In the genomic region with DNA sequence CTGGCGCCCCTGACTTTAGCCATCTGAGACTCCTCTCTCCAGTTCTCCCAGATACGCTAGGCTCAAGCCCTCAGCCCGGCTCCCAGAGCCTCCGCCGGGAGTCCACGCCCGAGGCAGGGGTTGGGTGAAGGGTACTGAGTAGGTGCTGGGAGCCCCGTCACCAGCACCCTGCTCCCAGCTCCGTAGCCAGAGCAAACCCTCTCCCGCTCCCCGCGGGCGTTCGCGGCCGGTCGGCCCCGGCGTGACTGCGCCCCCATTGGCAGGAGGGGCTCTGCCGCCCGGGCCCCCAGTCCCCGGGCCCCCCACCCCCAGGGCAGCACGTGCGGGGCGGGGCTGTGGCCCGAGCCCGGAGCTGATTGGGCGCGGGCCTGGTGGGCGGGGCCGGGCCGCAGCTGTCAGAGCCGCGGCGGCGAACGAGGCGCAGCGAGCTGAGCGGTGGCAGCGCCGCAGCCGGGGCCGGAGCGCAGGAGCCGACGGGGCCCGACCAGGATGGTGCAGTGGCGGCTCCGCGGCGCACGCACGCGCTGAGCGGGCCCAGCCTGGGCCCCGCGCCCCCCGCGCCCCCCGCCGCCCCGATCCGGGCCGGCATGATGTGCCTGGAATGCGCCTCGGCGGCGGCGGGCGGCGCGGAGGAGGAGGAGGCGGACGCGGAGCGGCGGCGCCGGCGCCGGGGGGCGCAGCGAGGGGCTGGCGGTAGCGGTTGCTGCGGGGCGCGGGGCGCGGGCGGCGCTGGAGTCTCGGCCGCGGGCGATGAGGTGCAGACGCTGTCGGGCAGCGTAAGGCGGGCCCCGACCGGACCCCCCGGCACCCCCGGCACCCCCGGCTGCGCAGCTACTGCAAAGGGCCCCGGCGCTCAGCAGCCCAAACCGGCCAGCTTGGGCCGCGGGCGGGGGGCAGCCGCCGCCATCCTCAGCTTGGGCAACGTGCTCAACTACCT, we compare ENCODE assay signal across 8 cellular contexts. TPM values are rescaled to one million over a fixed set of nuclear protein-coding genes. Genes with fewer than 3 reads are reported as not detected.
A peak's percentile ranks its signal among the peaks of the same experiment; 100 is the strongest.
DNase-seq lines count a peak whose midpoint lies in the region; ATAC-seq and TF ChIP-seq lines count a peak whose summit lies in the region.

A gene with protein sequence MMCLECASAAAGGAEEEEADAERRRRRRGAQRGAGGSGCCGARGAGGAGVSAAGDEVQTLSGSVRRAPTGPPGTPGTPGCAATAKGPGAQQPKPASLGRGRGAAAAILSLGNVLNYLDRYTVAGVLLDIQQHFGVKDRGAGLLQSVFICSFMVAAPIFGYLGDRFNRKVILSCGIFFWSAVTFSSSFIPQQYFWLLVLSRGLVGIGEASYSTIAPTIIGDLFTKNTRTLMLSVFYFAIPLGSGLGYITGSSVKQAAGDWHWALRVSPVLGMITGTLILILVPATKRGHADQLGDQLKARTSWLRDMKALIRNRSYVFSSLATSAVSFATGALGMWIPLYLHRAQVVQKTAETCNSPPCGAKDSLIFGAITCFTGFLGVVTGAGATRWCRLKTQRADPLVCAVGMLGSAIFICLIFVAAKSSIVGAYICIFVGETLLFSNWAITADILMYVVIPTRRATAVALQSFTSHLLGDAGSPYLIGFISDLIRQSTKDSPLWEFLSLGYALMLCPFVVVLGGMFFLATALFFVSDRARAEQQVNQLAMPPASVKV (plus strand): TSS at position 421 of the 937 bp plus-strand sequence. CDS start 167 bp downstream, at position 588.

- DNase-seq in AG08395 (ENCODE audit: low spot score) (peak; percentile 84), NCI-H128 (lab: John Stamatoyannopoulos, UW; ENCODE audit: unreplicated experiment) (peak; percentile 37), coronary artery (ENCODE audit: low spot score) (no peak), left colon (peak in 1 of 2 donors; percentile 80)
- peak; percentile 55 for DNase-seq in activated CD4-positive, alpha-beta T cell treated with anti-CD3 and anti-CD28 coated beads, Interleukin-2, amount 10 ng/mL, durations not matched to agents 7 days and 5 days
- DNase-seq in stimulated activated CD4-positive, alpha-beta T cell treated with anti-CD3 and anti-CD28 coated beads, Interleukin-15, amount 100 ng/mL, for 24 hours: peak; percentile 76

- POLR2A ChIA-PET in activated CD4-positive, alpha-beta T cell treated with anti-CD3 and anti-CD28 coated beads, Interleukin-2, amount 10 ng/mL, durations not matched to agents 7 days and 5 days (lab: Charles Lee): interaction anchor here (0.6 kb wide), 1 partner anchor 9 kb away, joined by 3 read pairs; no protein-coding TSS in a partner anchor

- ATAC-seq in GM19351 (IDR thresholded peaks at IDR 0.05; ENCODE audit: unreplicated experiment) (peak; percentile 70), left colon (peak; percentile 88), HG02884 (IDR thresholded peaks at IDR 0.05; ENCODE audit: unreplicated experiment) (no peak)

- CTCF ChIA-PET in activated CD4-positive, alpha-beta T cell treated with anti-CD3 and anti-CD28 coated beads, Interleukin-2, amount 10 ng/mL, durations not matched to agents 7 days and 5 days (lab: Charles Lee): interaction anchor here (1.0 to 2.2 kb wide), 3 partner anchors 11 to 17 kb away, joined by 3 to 5 read pairs (median 3); no protein-coding TSS in a partner anchor

- peaks cover 39% of the 10 kb centered on the region for H3K27me3 Mint-ChIP-seq in activated CD4-positive, alpha-beta T cell treated with anti-CD3 and anti-CD28 coated beads, Interleukin-2, amount 10 ng/mL, durations not matched to agents 7 days and 5 days

- H3K4me3 ChIP-seq in coronary artery: peak within 1 kb of the TSS; percentile 69

- no peak within 1 kb of the TSS for H3K27ac Mint-ChIP-seq in activated CD4-positive, alpha-beta T cell treated with anti-CD3 and anti-CD28 coated beads, Interleukin-2, amount 10 ng/mL, durations not matched to agents 7 days and 5 days

- H3K27ac ChIP-seq in coronary artery: peak within 1 kb of the TSS; percentile 44 to 86

- intact Hi-C loops in left colon (cut with DNase I, micrococcal nuclease): no loop called here

- no peaks in the 10 kb centered on the region for H3K9me3 Mint-ChIP-seq in activated CD4-positive, alpha-beta T cell treated with anti-CD3 and anti-CD28 coated beads, Interleukin-2, amount 10 ng/mL, durations not matched to agents 7 days and 5 days

- peaks cover 22% of the 10 kb centered on the region for H3K4me1 Mint-ChIP-seq in activated CD4-positive, alpha-beta T cell treated with anti-CD3 and anti-CD28 coated beads, Interleukin-2, amount 10 ng/mL, durations not matched to agents 7 days and 5 days

- H3K4me3 Mint-ChIP-seq in activated CD4-positive, alpha-beta T cell treated with anti-CD3 and anti-CD28 coated beads, Interleukin-2, amount 10 ng/mL, durations not matched to agents 7 days and 5 days: peak within 1 kb of the TSS; percentile 66

- no peak for TF ChIP-seq CTCF in coronary artery (IDR thresholded peaks at IDR 0.05)

- no peaks in the 10 kb centered on the region for H3K36me3 Mint-ChIP-seq in activated CD4-positive, alpha-beta T cell treated with anti-CD3 and anti-CD28 coated beads, Interleukin-2, amount 10 ng/mL, durations not matched to agents 7 days and 5 days (ENCODE audit: low read depth)

RNA-seq across cellular contexts. Expression of the gene that starts here (rescaled TPM):
- total RNA-seq in activated CD4-positive, alpha-beta T cell treated with anti-CD3 and anti-CD28 coated beads, Interleukin-2, amount 10 ng/mL, durations not matched to agents 7 days and 5 days: under 1 TPM; 0.25 to 0.29 TPM
- total RNA-seq in left colon: 10 to 100 TPM; 12.4 to 13.5 TPM

Comparison
In these comparisons a context has a peak if more than half of its experiments do, and no peak if none do; other contexts are left out.
1. RNA of the gene that starts here (total RNA-seq): 12.4 to 13.5 TPM in left colon; 0.25 to 0.29 TPM in activated CD4-positive, alpha-beta T cell treated with anti-CD3 and anti-CD28 coated beads, Interleukin-2, amount 10 ng/mL, durations not matched to agents 7 days and 5 days; every median in the first group is over 10 times any median in the second.
2. Peak in DNase-seq in activated CD4-positive, alpha-beta T cell treated with anti-CD3 and anti-CD28 coated beads, Interleukin-2, amount 10 ng/mL, durations not matched to agents 7 days and 5 days; RNA of the gene not detected or under 1 TPM.